In genomic region chr12:66335746-66336145, GRCh38 we compare ENCODE assay signal across 20 cellular contexts.
"Had no signal": no experiment of that assay in that cellular context is flagged by ENCODE, and none has a peak within 500 bp of the region (broad histone marks: within the 10 kb centered on the region; RNA-seq: fewer than 3 reads in every experiment).

No MANE protein-coding gene starts in this region.

- H3K4me3 Mint-ChIP-seq: dendritic cell treated with granulocyte-macrophage colony-stimulating factor and Interleukin-4, amounts not matched to agents 40 ng/mL and 50 ng/mL, for 4 days; effector memory CD8-positive, alpha-beta T cell; endodermal cell had no signal

- ATAC-seq: effector memory CD8-positive, alpha-beta T cell; esophagus mucosa; foreskin keratinocyte; gastrocnemius medialis; gastroesophageal sphincter; heart left ventricle; heart right ventricle had no signal

- H3K27me3 Mint-ChIP-seq: dendritic cell treated with granulocyte-macrophage colony-stimulating factor and Interleukin-4, amounts not matched to agents 40 ng/mL and 50 ng/mL, for 4 days; effector memory CD8-positive, alpha-beta T cell had no signal

- H3K27ac Mint-ChIP-seq: dendritic cell treated with granulocyte-macrophage colony-stimulating factor and Interleukin-4, amounts not matched to agents 40 ng/mL and 50 ng/mL, for 4 days; effector memory CD8-positive, alpha-beta T cell; endodermal cell had no signal

- H3K9me3 Mint-ChIP-seq: effector memory CD8-positive, alpha-beta T cell had no signal

- DNase-seq: colonic mucosa; cortex of kidney; dermis blood vessel endothelial cell; dorsolateral prefrontal cortex; effector CD4-positive, alpha-beta T cell; effector CD8-positive, alpha-beta T cell; effector memory CD4-positive, alpha-beta T cell; effector memory CD8-positive, alpha-beta T cell; endodermal cell; esophagus squamous epithelium; foreskin fibroblast; foreskin keratinocyte; foreskin melanocyte; gastrocnemius medialis; glutamatergic neuron; heart left ventricle; heart right ventricle had no signal
